ENCODE assay signal across 1 cellular context in genomic region chrX:153488231-153488914, GRCh38.
TF ChIP-seq lines count a peak whose summit lies in the region.

No MANE protein-coding gene starts in this region.

TF ChIP-seq in K562, 482 proteins besides CTCF, POLR2A, EP300 and RAD21:
- no peak for TF ChIP-seq FOXJ2 (tag; IDR thresholded peaks at IDR 0.05)
- TF ChIP-seq PRDM10 (IDR thresholded peaks at IDR 0.05; ENCODE audit: partially characterized antibody), result no peak
- TF ChIP-seq NR2C2 (CRISPR knock-in tag; IDR thresholded peaks at IDR 0.05), result peak; percentile 51; the same call in 1 of the 2 replicates
- TF ChIP-seq NR2C2 (tag; IDR thresholded peaks at IDR 0.05), result peak; percentile 62
- TF ChIP-seq SRF (CRISPR knock-in tag; IDR thresholded peaks at IDR 0.05), result no peak
- no peak for TF ChIP-seq IRF2 (CRISPR knock-in tag; IDR thresholded peaks at IDR 0.05)
- TF ChIP-seq NR2C1 (IDR thresholded peaks at IDR 0.05), result peak; percentile 77
- peak; percentile 75 for TF ChIP-seq NR2C1 (tag; IDR thresholded peaks at IDR 0.05)
- TF ChIP-seq SPI1 (IDR thresholded peaks at IDR 0.05; ENCODE audit: borderline replicate concordance, low read depth, low read length), result peak; percentile 57
- no peak for TF ChIP-seq FOXK2 (conservative IDR thresholded peaks at IDR 0.05 in 1 of 2, IDR thresholded peaks at IDR 0.05 in 1 of 2; ENCODE audit: low read depth in 2 of 2)
- TF ChIP-seq GABPB1 (CRISPR knock-in tag; IDR thresholded peaks at IDR 0.05), result peak; percentile 33; the same call in 1 of the 2 replicates
- TF ChIP-seq ELK3 (CRISPR knock-in tag; IDR thresholded peaks at IDR 0.05), result no peak
